1 cellular context compared by ENCODE assay signal in genomic region chr12:45990468-45991288, GRCh38.
TF ChIP-seq lines count a peak whose summit lies in the region.

Gene SCAF11 (minus strand): TSS chr12:45990574. CDS start chr12:45964167, 26,407 bp downstream.

TF ChIP-seq in GM12878, 131 proteins besides CTCF, POLR2A, EP300 and RAD21 (continued from another document):
- peak; percentile 66; the same call in 1 of the 2 replicates for TF ChIP-seq ZNF592 (IDR thresholded peaks at IDR 0.05)
- peak; percentile 71 for TF ChIP-seq USF2 (IDR thresholded peaks at IDR 0.05; ENCODE audit: borderline replicate concordance, low read depth, low read length)
- TF ChIP-seq MXI1 (IDR thresholded peaks at IDR 0.05; ENCODE audit: low read depth, low read length): peak; percentile 83
- no peak for TF ChIP-seq BMI1 (IDR thresholded peaks at IDR 0.05; ENCODE audit: borderline replicate concordance)
- TF ChIP-seq MTA3 (IDR thresholded peaks at IDR 0.05; ENCODE audit: borderline replicate concordance, low read length): no peak
- no peak; the same call in 1 of the 2 replicates for TF ChIP-seq MYB (IDR thresholded peaks at IDR 0.05; ENCODE audit: borderline replicate concordance, low read depth, low read length)
- 0 out of 2 replicates have a peak, but pooled peaks have one; percentile 0 for TF ChIP-seq DPF2 (IDR thresholded peaks at IDR 0.05)
- no peak for TF ChIP-seq IRF5 (IDR thresholded peaks at IDR 0.05; ENCODE audit: borderline replicate concordance)
- TF ChIP-seq JUNB (IDR thresholded peaks at IDR 0.05): no peak
- TF ChIP-seq PKNOX1 (IDR thresholded peaks at IDR 0.05): peak; percentile 70
- peak; percentile 40; the same call in 1 of the 2 replicates for TF ChIP-seq JUND (IDR thresholded peaks at IDR 0.05; ENCODE audit: low read depth, low read length)
- TF ChIP-seq TBL1XR1 (IDR thresholded peaks at IDR 0.05; ENCODE audit: low read depth, low read length): peak; percentile 72
- no peak for TF ChIP-seq SREBF1 (IDR thresholded peaks at IDR 0.05; ENCODE audit: low read length)
- TF ChIP-seq NFXL1 (IDR thresholded peaks at IDR 0.05; ENCODE audit: borderline replicate concordance): no peak
- TF ChIP-seq NR2C2 (IDR thresholded peaks at IDR 0.05; ENCODE audit: borderline replicate concordance, control insufficient read depth, insufficient read length, low read depth): no peak
- TF ChIP-seq CUX1 (IDR thresholded peaks at IDR 0.05; ENCODE audit: insufficient replicate concordance, low read depth, low read length): no peak
- TF ChIP-seq BCLAF1 (IDR thresholded peaks at IDR 0.05): no peak
TF ChIP-seq in GM12878: peak in this region for 59.
